9 cellular contexts compared by ENCODE assay signal in the genomic region with DNA sequence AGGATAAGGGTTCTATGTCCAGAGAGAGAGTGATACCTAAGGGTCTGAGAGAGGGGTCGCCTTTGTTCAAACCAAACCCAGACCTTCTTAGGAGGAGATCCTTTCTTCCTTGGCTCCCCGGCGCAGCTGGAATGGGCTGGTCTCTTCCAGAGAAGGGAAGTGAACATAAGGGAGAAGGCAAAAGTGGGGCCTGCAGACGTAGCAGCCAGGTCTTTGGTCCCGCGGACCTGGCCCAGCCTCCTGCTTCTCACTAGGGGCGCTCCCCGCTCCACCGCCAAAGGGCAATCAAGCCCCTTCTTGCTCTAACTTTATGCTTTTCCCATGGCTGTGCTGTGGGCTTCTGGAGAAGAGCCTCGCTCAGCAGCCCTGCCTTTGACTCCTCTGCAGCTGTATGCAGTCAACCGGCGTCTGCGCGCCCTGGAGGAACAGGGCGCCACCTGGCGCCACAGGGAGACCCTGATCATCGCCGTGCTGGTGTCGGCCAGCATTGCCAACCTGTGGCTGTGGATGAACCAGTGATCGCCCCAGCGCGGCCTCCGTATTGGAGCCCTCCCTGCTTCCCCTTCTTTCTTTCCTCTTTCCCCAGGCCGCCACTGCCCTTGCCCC. TPM values are rescaled to one million over a fixed set of nuclear protein-coding genes. Genes with fewer than 3 reads are reported as not detected.
DNase-seq lines count a peak whose midpoint lies in the region; ATAC-seq and TF ChIP-seq lines count a peak whose summit lies in the region.
"Had no signal": no experiment of that assay in that cellular context is flagged by ENCODE, and none has a peak within 500 bp of the region (broad histone marks: within the 10 kb centered on the region; RNA-seq: fewer than 3 reads in every experiment).

No MANE protein-coding gene starts in this region.

- no peaks in the 10 kb centered on the region for H3K9me3 ChIP-seq in Panc1 (ENCODE audit: control insufficient read depth, insufficient read depth, low read depth, low read length)
- H3K9me3 ChIP-seq in right cardiac atrium (ENCODE audit: control insufficient read depth, low read length): no peaks in the 10 kb centered on the region
- H3K9me3 ChIP-seq: SJSA1 had no signal

- H3K27ac Mint-ChIP-seq in stimulated activated naive CD8-positive, alpha-beta T cell treated with anti-CD3 and anti-CD28 coated beads, Interleukin-15, amount 100 ng/mL, for 72 hours: no peak overlapping the region

- H3K4me1 ChIP-seq in Panc1 (ENCODE audit: control insufficient read depth, insufficient read depth, low read length) (no peaks in the 10 kb centered on the region), right cardiac atrium (ENCODE audit: control insufficient read depth, insufficient read depth, low read length) (no peaks in the 10 kb centered on the region)
- H3K4me1 ChIP-seq: SJSA1 had no signal

- POLR2A ChIA-PET in Panc1 (lab: Charles Lee): no interaction called here

- CTCF ChIA-PET in Panc1 (lab: Charles Lee): no interaction called here

- H3K36me3 ChIP-seq in Panc1 (ENCODE audit: control insufficient read depth, insufficient read depth, low read length): no peaks in the 10 kb centered on the region
- H3K36me3 ChIP-seq: SJSA1 had no signal

- 50% methylated on average over 24 of the region's 24 CpGs for whole genome bisulfite sequencing in right cardiac atrium

- H3K27me3 Mint-ChIP-seq in stimulated activated naive CD8-positive, alpha-beta T cell treated with anti-CD3 and anti-CD28 coated beads, Interleukin-15, amount 100 ng/mL, for 72 hours: no peaks in the 10 kb centered on the region

- no peak overlapping the region for H3K4me3 ChIP-seq in Panc1 (ENCODE audit: low read depth in 2 of 2, low read length in 2 of 2)
- no peak overlapping the region for H3K4me3 ChIP-seq in right cardiac atrium (ENCODE audit: low read length)
- H3K4me3 ChIP-seq: SJSA1 had no signal

- in situ Hi-C loops in Panc1 (cut with HindIII; ENCODE audit: low pct_unique_long_range_greater_than_20kb, low sequenced_read_pairs): no loop called here

- BruUV-seq in Panc1 (replicated peaks; lab: Mats Ljungman, UMichigan): no TSS peak

- H3K9me3 Mint-ChIP-seq in stimulated activated naive CD8-positive, alpha-beta T cell treated with anti-CD3 and anti-CD28 coated beads, Interleukin-15, amount 100 ng/mL, for 72 hours: no peaks in the 10 kb centered on the region

- H3K27ac ChIP-seq in Panc1 (ENCODE audit: low read length) (no peak overlapping the region), right cardiac atrium (ENCODE audit: low read length) (no peak overlapping the region)
- H3K27ac ChIP-seq: SJSA1 had no signal

- peak; percentile 75 for TF ChIP-seq CTCF in Panc1 (IDR thresholded peaks at IDR 0.05)

- ATAC-seq in GM19351 (IDR thresholded peaks at IDR 0.05; ENCODE audit: unreplicated experiment) (peak; percentile 87), Panc1 (peak; percentile 85), right cardiac atrium (no peak), GM19328 (IDR thresholded peaks at IDR 0.05; ENCODE audit: unreplicated experiment) (no peak)
- ATAC-seq in stimulated activated naive CD8-positive, alpha-beta T cell treated with anti-CD3 and anti-CD28 coated beads, Interleukin-15, amount 100 ng/mL, for 72 hours: peak; percentile 33

- H3K4me1 Mint-ChIP-seq in stimulated activated naive CD8-positive, alpha-beta T cell treated with anti-CD3 and anti-CD28 coated beads, Interleukin-15, amount 100 ng/mL, for 72 hours: no peaks in the 10 kb centered on the region

- no peak overlapping the region for H3K4me3 Mint-ChIP-seq in stimulated activated naive CD8-positive, alpha-beta T cell treated with anti-CD3 and anti-CD28 coated beads, Interleukin-15, amount 100 ng/mL, for 72 hours

- no peak for DNase-seq in Panc1 (ENCODE audit: low read depth, low spot score)
- peak in 2 of 3 donors; percentile 59 to 63 for DNase-seq in right cardiac atrium
- DNase-seq in stimulated activated naive CD8-positive, alpha-beta T cell treated with anti-CD3 and anti-CD28 coated beads, Interleukin-15, amount 100 ng/mL, for 72 hours: no peak
- DNase-seq in SW480 (ENCODE audit: low spot score): no peak
- DNase-seq in cerebellar nuclear complex (lab: John Stamatoyannopoulos, UW): no peak

- intact Hi-C loops in Panc1 (cut with micrococcal nuclease; ENCODE audit: unreplicated experiment): loop anchor here (5.0 kb wide), 1 partner anchor 570 kb away; no protein-coding TSS in a partner anchor
- intact Hi-C loops in right cardiac atrium (cut with DNase I): no loop called here

- H3K27me3 ChIP-seq in Panc1 (ENCODE audit: control insufficient read depth, insufficient read depth, low read length) (no peaks in the 10 kb centered on the region), right cardiac atrium (ENCODE audit: control insufficient read depth, insufficient read depth) (no peaks in the 10 kb centered on the region)
- H3K27me3 ChIP-seq: SJSA1 had no signal

RNA-seq across cellular contexts. Expression of a gene that starts 6.5 kb away (rescaled TPM):
- total RNA-seq in Panc1 (2021; ENCODE audit: unreplicated experiment) (not detected), right cardiac atrium (under 1 TPM in 1 of 4 donors, not detected in 3; 0.48 TPM)
- polyA plus RNA-seq in Panc1 (2012; ENCODE audit: insufficient read length): not detected
- polyA plus RNA-seq in right cardiac atrium: 0.23 TPM
- total RNA-seq: SJSA1 had no signal
- polyA plus RNA-seq: keratinocyte had no signal

RNA-seq across cellular contexts. Expression of a gene that starts 12.2 kb away (rescaled TPM):
- total RNA-seq in Panc1 (2021; ENCODE audit: unreplicated experiment) (not detected), right cardiac atrium (not detected)
- polyA plus RNA-seq in Panc1 (2012; ENCODE audit: insufficient read length): not detected
- not detected for polyA plus RNA-seq in right cardiac atrium
- total RNA-seq: SJSA1 had no signal
- polyA plus RNA-seq: keratinocyte had no signal

RNA-seq across cellular contexts. Expression of a gene that starts 27.1 kb away (rescaled TPM):
- not detected for total RNA-seq in Panc1 (2021; ENCODE audit: unreplicated experiment)
- polyA plus RNA-seq in Panc1 (2012; ENCODE audit: insufficient read length): not detected
- 1 to 10 TPM in 2 of 4 donors, under 1 TPM in 2; 0.38 to 1.3 (median 0.97) TPM for total RNA-seq in right cardiac atrium
- 0.27 TPM for polyA plus RNA-seq in right cardiac atrium
- total RNA-seq: SJSA1 had no signal
- polyA plus RNA-seq: keratinocyte had no signal

Comparison
In these comparisons a context has a peak if more than half of its experiments do, and no peak if none do; other contexts are left out.
1. ATAC-seq: peak in GM19351 (single experiment), Panc1 (single experiment) and stimulated activated naive CD8-positive, alpha-beta T cell treated with anti-CD3 and anti-CD28 coated beads, Interleukin-15, amount 100 ng/mL, for 72 hours (single experiment); none in right cardiac atrium (0 of 2) and GM19328 (single experiment).
2. DNase-seq: peak in right cardiac atrium (2 of 3); none in Panc1 (single experiment), stimulated activated naive CD8-positive, alpha-beta T cell treated with anti-CD3 and anti-CD28 coated beads, Interleukin-15, amount 100 ng/mL, for 72 hours (0 of 2), SW480 (single experiment) and cerebellar nuclear complex (0 of 2).